1 cellular context compared by ENCODE assay signal in the genomic region with DNA sequence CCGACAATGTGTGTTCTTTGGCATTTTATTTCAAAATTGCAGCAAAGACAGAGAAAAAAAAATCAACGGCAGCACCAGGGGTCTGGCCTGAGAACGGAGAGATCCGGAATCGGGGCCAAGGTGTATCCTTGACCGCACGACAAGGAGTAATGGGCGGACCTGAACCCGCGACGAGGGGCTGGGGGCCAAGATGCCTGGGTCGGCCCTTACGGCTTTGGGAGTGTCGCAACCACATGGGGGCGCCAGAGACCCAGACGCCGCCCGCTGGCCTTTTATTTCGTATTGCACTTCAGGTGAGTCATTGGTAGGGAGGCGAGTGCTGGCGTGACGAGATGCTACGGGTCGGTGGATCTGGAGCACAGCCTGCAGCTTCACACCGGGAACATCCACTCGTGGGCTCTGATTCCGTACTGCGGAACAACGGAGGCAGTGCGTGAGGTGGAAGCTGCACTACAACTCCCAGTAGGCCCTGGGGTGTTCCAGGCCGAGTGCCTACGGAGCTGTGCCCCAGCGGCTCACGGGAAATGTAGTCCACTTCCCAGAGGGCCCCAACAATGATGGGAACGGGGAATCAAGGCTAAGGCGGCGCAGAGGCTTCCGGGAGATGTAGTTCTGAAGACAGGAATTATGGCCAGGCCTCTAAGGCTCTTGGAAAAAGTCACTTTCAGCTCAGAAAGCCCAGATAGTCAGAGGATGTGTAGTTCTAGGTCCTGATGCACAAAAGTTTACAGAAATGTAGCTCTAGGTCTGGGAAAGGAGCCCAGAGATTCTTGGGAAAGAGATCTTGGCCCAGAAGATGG.
TF ChIP-seq lines count a peak whose summit lies in the region.

No MANE protein-coding gene starts in this region.

TF ChIP-seq in HepG2, 621 proteins besides CTCF, POLR2A, EP300 and RAD21 (continued from another document and continues in another):
- TF ChIP-seq ZNF205 (CRISPR knock-in tag; IDR thresholded peaks at IDR 0.05), result peak; percentile 66
- peak; percentile 37; the same call in 1 of the 2 replicates for TF ChIP-seq NRL (CRISPR knock-in tag; IDR thresholded peaks at IDR 0.05; ENCODE audit: borderline replicate concordance)
- no peak for TF ChIP-seq ZNF382 (CRISPR knock-in tag; IDR thresholded peaks at IDR 0.05; ENCODE audit: borderline replicate concordance)
- TF ChIP-seq KAT8 (CRISPR knock-in tag; IDR thresholded peaks at IDR 0.05), result peak; percentile 70
- peak; percentile 69; the same call in 1 of the 2 replicates for TF ChIP-seq KDM3A (CRISPR knock-in tag; IDR thresholded peaks at IDR 0.05; ENCODE audit: low read depth)
- peak; percentile 59; the same call in 1 of the 2 replicates for TF ChIP-seq ZNF891 (CRISPR knock-in tag; IDR thresholded peaks at IDR 0.05)
- TF ChIP-seq YY1 (IDR thresholded peaks at IDR 0.05; ENCODE audit: insufficient read depth, insufficient replicate concordance, low read depth, low read length), result no peak
- peak; percentile 83 for TF ChIP-seq IRF2 (CRISPR knock-in tag; IDR thresholded peaks at IDR 0.05)
- TF ChIP-seq PCBP1 (IDR thresholded peaks at IDR 0.05; ENCODE audit: borderline replicate concordance, low read depth, low read length), result 0 out of 2 replicates have a peak, but pooled peaks have one; percentile 26
- TF ChIP-seq, protein P1, sequence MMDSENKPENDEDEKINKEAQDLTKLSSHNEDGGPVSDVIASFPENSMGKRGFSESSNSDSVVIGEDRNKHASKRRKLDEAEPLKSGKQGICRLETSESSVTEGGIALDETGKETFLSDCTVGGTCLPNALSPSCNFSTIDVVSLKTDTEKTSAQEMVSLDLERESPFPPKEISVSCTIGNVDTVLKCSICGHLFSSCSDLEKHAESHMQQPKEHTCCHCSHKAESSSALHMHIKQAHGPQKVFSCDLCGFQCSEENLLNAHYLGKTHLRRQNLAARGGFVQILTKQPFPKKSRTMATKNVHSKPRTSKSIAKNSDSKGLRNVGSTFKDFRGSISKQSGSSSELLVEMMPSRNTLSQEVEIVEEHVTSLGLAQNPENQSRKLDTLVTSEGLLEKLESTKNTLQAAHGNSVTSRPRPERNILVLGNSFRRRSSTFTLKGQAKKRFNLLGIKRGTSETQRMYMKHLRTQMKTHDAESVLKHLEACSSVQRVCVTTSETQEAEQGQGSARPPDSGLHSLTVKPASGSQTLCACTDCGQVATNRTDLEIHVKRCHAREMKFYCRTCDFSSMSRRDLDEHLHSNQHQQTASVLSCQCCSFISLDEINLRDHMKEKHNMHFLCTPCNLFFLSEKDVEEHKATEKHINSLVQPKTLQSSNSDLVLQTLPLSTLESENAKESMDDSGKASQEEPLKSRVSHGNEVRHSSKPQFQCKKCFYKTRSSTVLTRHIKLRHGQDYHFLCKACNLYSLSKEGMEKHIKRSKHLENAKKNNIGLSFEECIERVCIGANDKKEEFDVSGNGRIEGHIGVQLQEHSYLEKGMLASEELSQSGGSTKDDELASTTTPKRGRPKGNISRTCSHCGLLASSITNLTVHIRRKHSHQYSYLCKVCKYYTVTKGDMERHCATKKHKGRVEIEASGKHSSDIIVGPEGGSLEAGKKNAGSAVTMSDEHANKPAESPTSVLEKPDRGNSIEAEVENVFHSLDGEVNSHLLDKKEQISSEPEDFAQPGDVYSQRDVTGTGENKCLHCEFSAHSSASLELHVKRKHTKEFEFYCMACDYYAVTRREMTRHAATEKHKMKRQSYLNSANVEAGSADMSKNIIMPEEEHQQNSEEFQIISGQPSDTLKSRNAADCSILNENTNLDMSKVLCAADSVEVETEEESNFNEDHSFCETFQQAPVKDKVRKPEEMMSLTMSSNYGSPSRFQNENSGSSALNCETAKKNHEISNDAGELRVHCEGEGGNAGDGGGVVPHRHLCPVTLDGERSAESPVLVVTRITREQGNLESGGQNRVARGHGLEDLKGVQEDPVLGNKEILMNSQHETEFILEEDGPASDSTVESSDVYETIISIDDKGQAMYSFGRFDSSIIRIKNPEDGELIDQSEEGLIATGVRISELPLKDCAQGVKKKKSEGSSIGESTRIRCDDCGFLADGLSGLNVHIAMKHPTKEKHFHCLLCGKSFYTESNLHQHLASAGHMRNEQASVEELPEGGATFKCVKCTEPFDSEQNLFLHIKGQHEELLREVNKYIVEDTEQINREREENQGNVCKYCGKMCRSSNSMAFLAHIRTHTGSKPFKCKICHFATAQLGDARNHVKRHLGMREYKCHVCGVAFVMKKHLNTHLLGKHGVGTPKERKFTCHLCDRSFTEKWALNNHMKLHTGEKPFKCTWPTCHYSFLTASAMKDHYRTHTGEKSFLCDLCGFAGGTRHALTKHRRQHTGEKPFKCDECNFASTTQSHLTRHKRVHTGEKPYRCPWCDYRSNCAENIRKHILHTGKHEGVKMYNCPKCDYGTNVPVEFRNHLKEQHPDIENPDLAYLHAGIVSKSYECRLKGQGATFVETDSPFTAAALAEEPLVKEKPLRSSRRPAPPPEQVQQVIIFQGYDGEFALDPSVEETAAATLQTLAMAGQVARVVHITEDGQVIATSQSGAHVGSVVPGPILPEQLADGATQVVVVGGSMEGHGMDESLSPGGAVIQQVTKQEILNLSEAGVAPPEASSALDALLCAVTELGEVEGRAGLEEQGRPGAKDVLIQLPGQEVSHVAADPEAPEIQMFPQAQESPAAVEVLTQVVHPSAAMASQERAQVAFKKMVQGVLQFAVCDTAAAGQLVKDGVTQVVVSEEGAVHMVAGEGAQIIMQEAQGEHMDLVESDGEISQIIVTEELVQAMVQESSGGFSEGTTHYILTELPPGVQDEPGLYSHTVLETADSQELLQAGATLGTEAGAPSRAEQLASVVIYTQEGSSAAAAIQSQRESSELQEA (CRISPR knock-in tag; IDR thresholded peaks at IDR 0.05; ENCODE audit: not compliant biosample characterization), result peak; percentile 16
- TF ChIP-seq MLXIP (CRISPR knock-in tag; IDR thresholded peaks at IDR 0.05; ENCODE audit: borderline replicate concordance), result no peak
- no peak for TF ChIP-seq ZSCAN31 (CRISPR knock-in tag; IDR thresholded peaks at IDR 0.05; ENCODE audit: low read depth)
- no peak for TF ChIP-seq ZNF34 (CRISPR knock-in tag; IDR thresholded peaks at IDR 0.05; ENCODE audit: borderline replicate concordance)
- TF ChIP-seq PRMT3 (CRISPR knock-in tag; IDR thresholded peaks at IDR 0.05; ENCODE audit: borderline replicate concordance, low read depth), result no peak
- TF ChIP-seq HOXA3 (CRISPR knock-in tag; IDR thresholded peaks at IDR 0.05), result peak; percentile 61
- peak; percentile 78 for TF ChIP-seq RXRA (CRISPR knock-in tag; IDR thresholded peaks at IDR 0.05)
- TF ChIP-seq SIX4 (CRISPR knock-in tag; IDR thresholded peaks at IDR 0.05), result 0 out of 2 replicates have a peak, but pooled peaks have one; percentile 24
- no peak for TF ChIP-seq ZNF83 (CRISPR knock-in tag; IDR thresholded peaks at IDR 0.05; ENCODE audit: borderline replicate concordance)
- TF ChIP-seq YEATS2 (CRISPR knock-in tag; IDR thresholded peaks at IDR 0.05; ENCODE audit: borderline replicate concordance), result peak; percentile 72; the same call in 1 of the 2 replicates
- peak; percentile 57; the same call in 1 of the 2 replicates for TF ChIP-seq ZMYM3 (CRISPR knock-in tag; IDR thresholded peaks at IDR 0.05)
- TF ChIP-seq ZNF839 (CRISPR knock-in tag; IDR thresholded peaks at IDR 0.05; ENCODE audit: borderline replicate concordance), result peak; percentile 67; the same call in 1 of the 2 replicates
- TF ChIP-seq AHR (CRISPR knock-in tag; IDR thresholded peaks at IDR 0.05), result 0 out of 2 replicates have a peak, but pooled peaks have one; percentile 11
- TF ChIP-seq, protein P2, sequence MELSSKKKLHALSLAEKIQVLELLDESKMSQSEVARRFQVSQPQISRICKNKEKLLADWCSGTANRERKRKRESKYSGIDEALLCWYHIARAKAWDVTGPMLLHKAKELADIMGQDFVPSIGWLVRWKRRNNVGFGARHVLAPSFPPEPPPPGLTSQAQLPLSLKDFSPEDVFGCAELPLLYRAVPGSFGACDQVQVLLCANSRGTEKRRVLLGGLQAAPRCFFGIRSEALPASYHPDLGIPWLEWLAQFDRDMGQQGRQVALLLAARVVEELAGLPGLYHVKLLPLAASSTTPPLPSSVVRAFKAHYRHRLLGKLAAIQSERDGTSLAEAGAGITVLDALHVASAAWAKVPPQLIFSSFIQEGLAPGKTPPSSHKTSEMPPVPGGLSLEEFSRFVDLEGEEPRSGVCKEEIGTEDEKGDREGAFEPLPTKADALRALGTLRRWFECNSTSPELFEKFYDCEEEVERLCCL (CRISPR knock-in tag; IDR thresholded peaks at IDR 0.05; ENCODE audit: borderline replicate concordance), result no peak
- TF ChIP-seq ADNP (CRISPR knock-in tag; IDR thresholded peaks at IDR 0.05), result 0 out of 2 replicates have a peak, but pooled peaks have one; percentile 44
- TF ChIP-seq ZNF18 (CRISPR knock-in tag; IDR thresholded peaks at IDR 0.05; ENCODE audit: insufficient replicate concordance), result no peak
- no peak for TF ChIP-seq SOX6 (IDR thresholded peaks at IDR 0.05)
- TF ChIP-seq SOX6 (CRISPR knock-in tag; IDR thresholded peaks at IDR 0.05), result peak; percentile 50; the same call in 1 of the 2 replicates
- peak; percentile 54; the same call in 1 of the 2 replicates for TF ChIP-seq CREB1 (IDR thresholded peaks at IDR 0.05)
- TF ChIP-seq CREB1 (CRISPR knock-in tag; IDR thresholded peaks at IDR 0.05), result no peak
- peak; percentile 80 for TF ChIP-seq CEBPB (IDR thresholded peaks at IDR 0.05; ENCODE audit: borderline replicate concordance, low read depth, low read length)
- TF ChIP-seq ZMAT3 (CRISPR knock-in tag; conservative IDR thresholded peaks at IDR 0.05), result 0 out of 2 replicates have a peak, but pooled peaks have one; percentile 78
- TF ChIP-seq ELF3 (CRISPR knock-in tag; IDR thresholded peaks at IDR 0.05), result 0 out of 2 replicates have a peak, but pooled peaks have one; percentile 38
- TF ChIP-seq GMEB1 (CRISPR knock-in tag; IDR thresholded peaks at IDR 0.05; ENCODE audit: borderline replicate concordance), result peak; percentile 86; the same call in 1 of the 2 replicates
- peak; percentile 58; the same call in 1 of the 2 replicates for TF ChIP-seq MTA1 (CRISPR knock-in tag; IDR thresholded peaks at IDR 0.05; ENCODE audit: borderline replicate concordance)
- TF ChIP-seq SP2 (CRISPR knock-in tag; IDR thresholded peaks at IDR 0.05), result peak; percentile 18; the same call in 1 of the 2 replicates
- TF ChIP-seq, protein P3, sequence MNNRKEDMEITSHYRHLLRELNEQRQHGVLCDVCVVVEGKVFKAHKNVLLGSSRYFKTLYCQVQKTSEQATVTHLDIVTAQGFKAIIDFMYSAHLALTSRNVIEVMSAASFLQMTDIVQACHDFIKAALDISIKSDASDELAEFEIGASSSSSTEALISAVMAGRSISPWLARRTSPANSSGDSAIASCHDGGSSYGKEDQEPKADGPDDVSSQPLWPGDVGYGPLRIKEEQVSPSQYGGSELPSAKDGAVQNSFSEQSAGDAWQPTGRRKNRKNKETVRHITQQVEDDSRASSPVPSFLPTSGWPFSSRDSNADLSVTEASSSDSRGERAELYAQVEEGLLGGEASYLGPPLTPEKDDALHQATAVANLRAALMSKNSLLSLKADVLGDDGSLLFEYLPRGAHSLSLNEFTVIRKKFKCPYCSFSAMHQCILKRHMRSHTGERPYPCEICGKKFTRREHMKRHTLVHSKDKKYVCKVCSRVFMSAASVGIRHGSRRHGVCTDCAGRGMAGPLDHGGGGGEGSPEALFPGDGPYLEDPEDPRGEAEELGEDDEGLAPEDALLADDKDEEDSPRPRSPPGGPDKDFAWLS (CRISPR knock-in tag; IDR thresholded peaks at IDR 0.05; ENCODE audit: borderline replicate concordance), result 0 out of 2 replicates have a peak, but pooled peaks have one; percentile 33
- no peak for TF ChIP-seq AGO1 (IDR thresholded peaks at IDR 0.05; ENCODE audit: low read depth, low read length, poor library complexity, severe bottlenecking)
- TF ChIP-seq MIER3 (CRISPR knock-in tag; IDR thresholded peaks at IDR 0.05; ENCODE audit: borderline replicate concordance), result peak; percentile 51; the same call in 1 of the 2 replicates
- 0 out of 2 replicates have a peak, but pooled peaks have one; percentile 22 for TF ChIP-seq ZSCAN25 (CRISPR knock-in tag; IDR thresholded peaks at IDR 0.05)
- TF ChIP-seq ZNF556 (CRISPR knock-in tag; IDR thresholded peaks at IDR 0.05; ENCODE audit: borderline replicate concordance), result 0 out of 2 replicates have a peak, but pooled peaks have one; percentile 28
